Comparison of ENCODE assay signal across 20 cellular contexts in genomic region chr12:2884810-2885209, GRCh38. TPM values are rescaled to one million over a fixed set of nuclear protein-coding genes. Genes with fewer than 3 reads are reported as not detected.
DNase-seq lines count a peak whose midpoint lies in the region; ATAC-seq and TF ChIP-seq lines count a peak whose summit lies in the region.
"Had no signal": no experiment of that assay in that cellular context is flagged by ENCODE, and none has a peak within 500 bp of the region (broad histone marks: within the 10 kb centered on the region; RNA-seq: fewer than 3 reads in every experiment).

No MANE protein-coding gene starts in this region.

- no peaks in the 10 kb centered on the region for H3K27me3 Mint-ChIP-seq in activated CD4-positive, alpha-beta T cell treated with anti-CD3 and anti-CD28 coated beads, Interleukin-2, amount 10 ng/mL, durations not matched to agents 24 days and 14 days
- no peaks in the 10 kb centered on the region for H3K27me3 Mint-ChIP-seq in activated CD4-positive, alpha-beta T cell treated with anti-CD3 and anti-CD28 coated beads for 36 hours
- no peaks in the 10 kb centered on the region for H3K27me3 Mint-ChIP-seq in dendritic cell treated with granulocyte-macrophage colony-stimulating factor and Interleukin-4, amounts not matched to agents 40 ng/mL and 50 ng/mL, for 4 days
- no peaks in the 10 kb centered on the region for H3K27me3 Mint-ChIP-seq in osteocyte (ENCODE audit: unreplicated experiment)
- H3K27me3 Mint-ChIP-seq in Caco-2 (ENCODE audit: insufficient read depth, unreplicated experiment), result no peaks in the 10 kb centered on the region
- H3K27me3 Mint-ChIP-seq: activated T-helper 17 cell treated with anti-CD3 and anti-CD28 coated beads, Interleukin-2, amount 50 U/mL, for 72 hours had no signal

- peaks cover 5% of the 10 kb centered on the region; the same call in 1 of the 2 replicates for H3K4me1 ChIP-seq in HUES64 (ENCODE audit: insufficient read depth, low read length)
- peaks cover under 1% of the 10 kb centered on the region; the same call in 1 of the 2 replicates for H3K4me1 ChIP-seq in Caco-2
- H3K4me1 ChIP-seq: ascending aorta, colonic mucosa, neural progenitor cell had no signal

- H3K9me3 Mint-ChIP-seq in activated CD4-positive, alpha-beta T cell treated with anti-CD3 and anti-CD28 coated beads, Interleukin-2, amount 10 ng/mL, durations not matched to agents 24 days and 14 days, result no peaks in the 10 kb centered on the region
- H3K9me3 Mint-ChIP-seq in activated CD4-positive, alpha-beta T cell treated with anti-CD3 and anti-CD28 coated beads for 36 hours (ENCODE audit: low read depth), result no peaks in the 10 kb centered on the region
- H3K9me3 Mint-ChIP-seq in dendritic cell treated with granulocyte-macrophage colony-stimulating factor and Interleukin-4, amounts not matched to agents 40 ng/mL and 50 ng/mL, for 4 days, result no peaks in the 10 kb centered on the region
- H3K9me3 Mint-ChIP-seq in osteocyte (ENCODE audit: unreplicated experiment) (no peaks in the 10 kb centered on the region), Caco-2 (ENCODE audit: unreplicated experiment) (no peaks in the 10 kb centered on the region)
- H3K9me3 Mint-ChIP-seq: activated T-helper 17 cell treated with anti-CD3 and anti-CD28 coated beads, Interleukin-2, amount 50 U/mL, for 72 hours; neural progenitor cell had no signal

- H3K9me3 ChIP-seq in HUES64 (ENCODE audit: insufficient read depth, low read depth, low read length), result no peaks in the 10 kb centered on the region
- H3K9me3 ChIP-seq in Caco-2, result no peaks in the 10 kb centered on the region
- H3K9me3 ChIP-seq: ascending aorta, colonic mucosa, thoracic aorta had no signal

- no peak overlapping the region for H3K4me3 Mint-ChIP-seq in activated CD4-positive, alpha-beta T cell treated with anti-CD3 and anti-CD28 coated beads, Interleukin-2, amount 10 ng/mL, durations not matched to agents 24 days and 14 days
- no peak overlapping the region for H3K4me3 Mint-ChIP-seq in activated CD4-positive, alpha-beta T cell treated with anti-CD3 and anti-CD28 coated beads for 36 hours
- no peak overlapping the region for H3K4me3 Mint-ChIP-seq in dendritic cell treated with granulocyte-macrophage colony-stimulating factor and Interleukin-4, amounts not matched to agents 40 ng/mL and 50 ng/mL, for 4 days
- H3K4me3 Mint-ChIP-seq in osteocyte (ENCODE audit: unreplicated experiment), result no peak overlapping the region
- H3K4me3 Mint-ChIP-seq in Caco-2 (ENCODE audit: unreplicated experiment), result no peak overlapping the region
- H3K4me3 Mint-ChIP-seq: activated T-helper 17 cell treated with anti-CD3 and anti-CD28 coated beads, Interleukin-2, amount 50 U/mL, for 72 hours; neural progenitor cell had no signal

- peak overlapping the region; percentile 7 for H3K27ac Mint-ChIP-seq in activated CD4-positive, alpha-beta T cell treated with anti-CD3 and anti-CD28 coated beads, Interleukin-2, amount 10 ng/mL, durations not matched to agents 24 days and 14 days
- no peak overlapping the region for H3K27ac Mint-ChIP-seq in activated CD4-positive, alpha-beta T cell treated with anti-CD3 and anti-CD28 coated beads for 36 hours
- peak overlapping the region; percentile 66 for H3K27ac Mint-ChIP-seq in dendritic cell treated with granulocyte-macrophage colony-stimulating factor and Interleukin-4, amounts not matched to agents 40 ng/mL and 50 ng/mL, for 4 days
- H3K27ac Mint-ChIP-seq in osteocyte (ENCODE audit: unreplicated experiment) (peak overlapping the region; percentile 11), Caco-2 (ENCODE audit: unreplicated experiment) (no peak overlapping the region)
- H3K27ac Mint-ChIP-seq: activated T-helper 17 cell treated with anti-CD3 and anti-CD28 coated beads, Interleukin-2, amount 50 U/mL, for 72 hours; neural progenitor cell had no signal

- no peak overlapping the region for H3K9ac ChIP-seq in HUES64 (ENCODE audit: low read depth, low read length)
- H3K9ac ChIP-seq: neural progenitor cell had no signal

- no peak for ATAC-seq in activated CD4-positive, alpha-beta T cell treated with anti-CD3 and anti-CD28 coated beads for 36 hours
- ATAC-seq in HG02981 (IDR thresholded peaks at IDR 0.05; ENCODE audit: unreplicated experiment), result no peak

- WGBS in HUES64, result 83% methylated on average over 2 of the region's 2 CpGs

- H3K4me3 ChIP-seq in HUES64 (ENCODE audit: low read length) (no peak overlapping the region), Caco-2 (ENCODE audit: low read depth, low read length) (no peak overlapping the region)
- H3K4me3 ChIP-seq: ascending aorta, colonic mucosa, K562, neural progenitor cell, thoracic aorta had no signal

- peaks cover 39% of the 10 kb centered on the region for H3K36me3 ChIP-seq in HUES64 (ENCODE audit: insufficient read depth, low read length)
- H3K36me3 ChIP-seq in Caco-2 (ENCODE audit: control insufficient read depth, insufficient read depth, low read length), result peaks cover 1% of the 10 kb centered on the region
- H3K36me3 ChIP-seq: ascending aorta, colonic mucosa had no signal

- no peak for DNase-seq in activated CD4-positive, alpha-beta T cell treated with anti-CD3 and anti-CD28 coated beads, Interleukin-2, amount 10 ng/mL, durations not matched to agents 24 days and 14 days
- DNase-seq in activated CD4-positive, alpha-beta T cell treated with anti-CD3 and anti-CD28 coated beads for 36 hours, result no peak
- DNase-seq in osteocyte (ENCODE audit: extremely low spot score, unreplicated experiment) (no peak), SHP77 (lab: John Stamatoyannopoulos, UW) (no peak), Caco-2 (no peak)

- H3K27me3 ChIP-seq in HUES64 (ENCODE audit: insufficient read depth, low read length) (no peaks in the 10 kb centered on the region), Caco-2 (replicated peaks; ENCODE audit: control insufficient read depth, insufficient read depth, low read length) (no peaks in the 10 kb centered on the region)
- H3K27me3 ChIP-seq: ascending aorta, colonic mucosa, neural progenitor cell had no signal

- H3K36me3 Mint-ChIP-seq in activated CD4-positive, alpha-beta T cell treated with anti-CD3 and anti-CD28 coated beads, Interleukin-2, amount 10 ng/mL, durations not matched to agents 24 days and 14 days (ENCODE audit: low read depth), result peaks cover 38% of the 10 kb centered on the region
- peaks cover 35% of the 10 kb centered on the region for H3K36me3 Mint-ChIP-seq in activated CD4-positive, alpha-beta T cell treated with anti-CD3 and anti-CD28 coated beads for 36 hours (ENCODE audit: low read depth)
- peaks cover 63% of the 10 kb centered on the region for H3K36me3 Mint-ChIP-seq in dendritic cell treated with granulocyte-macrophage colony-stimulating factor and Interleukin-4, amounts not matched to agents 40 ng/mL and 50 ng/mL, for 4 days (ENCODE audit: low read depth)
- H3K36me3 Mint-ChIP-seq in osteocyte (ENCODE audit: unreplicated experiment) (peaks cover 3% of the 10 kb centered on the region), Caco-2 (ENCODE audit: insufficient read depth, unreplicated experiment) (peaks cover 66% of the 10 kb centered on the region)

- H3K27ac ChIP-seq in HUES64 (ENCODE audit: low read depth, low read length), result peak overlapping the region; percentile 43; the same call in 1 of the 2 replicates
- H3K27ac ChIP-seq: ascending aorta, colonic mucosa, neural progenitor cell, thoracic aorta had no signal

- BruUV-seq in Caco-2 (replicated peaks; lab: Mats Ljungman, UMichigan), result no TSS peak

- peaks cover 39% of the 10 kb centered on the region for H3K4me1 Mint-ChIP-seq in activated CD4-positive, alpha-beta T cell treated with anti-CD3 and anti-CD28 coated beads, Interleukin-2, amount 10 ng/mL, durations not matched to agents 24 days and 14 days
- H3K4me1 Mint-ChIP-seq in activated CD4-positive, alpha-beta T cell treated with anti-CD3 and anti-CD28 coated beads for 36 hours, result peaks cover 13% of the 10 kb centered on the region
- peaks cover 32% of the 10 kb centered on the region for H3K4me1 Mint-ChIP-seq in dendritic cell treated with granulocyte-macrophage colony-stimulating factor and Interleukin-4, amounts not matched to agents 40 ng/mL and 50 ng/mL, for 4 days (ENCODE audit: low read depth)
- H3K4me1 Mint-ChIP-seq in osteocyte (ENCODE audit: unreplicated experiment), result peaks cover 2% of the 10 kb centered on the region
- peaks cover 7% of the 10 kb centered on the region for H3K4me1 Mint-ChIP-seq in Caco-2 (ENCODE audit: low read depth, unreplicated experiment)

- CTCF ChIA-PET in activated CD4-positive, alpha-beta T cell treated with anti-CD3 and anti-CD28 coated beads for 36 hours (lab: Charles Lee), result interaction anchor here (0.5 to 2.1 kb wide), 8 partner anchors 8 to 189 kb away, joined by 3 to 11 read pairs (median 4); partner anchors contain the start of genes FOXM1 and RHNO1
- CTCF ChIA-PET in Caco-2 (lab: Charles Lee), result interaction anchor here (0.6 to 2.0 kb wide), 15 partner anchors 8 to 282 kb away, joined by 3 to 27 read pairs (median 4); partner anchors contain the start of genes FOXM1 and RHNO1

- no peak for TF ChIP-seq CTCF in osteocyte (IDR thresholded peaks at IDR 0.05)
- TF ChIP-seq CTCF in Caco-2 (IDR thresholded peaks at IDR 0.05; ENCODE audit: insufficient read depth in 1 of 2, low read depth in 1 of 2, low read length in 1 of 2, severe bottlenecking in 1 of 2, unreplicated experiment in 1 of 2), result no peak

- POLR2A ChIA-PET in activated CD4-positive, alpha-beta T cell treated with anti-CD3 and anti-CD28 coated beads for 36 hours (lab: Charles Lee), result interaction anchor here (1.0 kb wide), 1 partner anchor 8 kb away, joined by 5 read pairs; the partner anchor contains the start of genes FOXM1 and RHNO1
- POLR2A ChIA-PET in Caco-2 (lab: Charles Lee), result interaction anchor here (0.5 to 1.0 kb wide), 5 partner anchors 8 to 235 kb away, joined by 3 to 9 read pairs (median 4); partner anchors contain the start of genes FOXM1 and RHNO1

- intact Hi-C loops in activated CD4-positive, alpha-beta T cell treated with anti-CD3 and anti-CD28 coated beads, Interleukin-2, amount 10 ng/mL, durations not matched to agents 24 days and 14 days (cut with micrococcal nuclease), result loop anchor here (1.0 to 2.0 kb wide), 2 partner anchors 59 to 156 kb away; no protein-coding TSS in a partner anchor
- intact Hi-C loops in activated CD4-positive, alpha-beta T cell treated with anti-CD3 and anti-CD28 coated beads for 36 hours (cut with DNase I, micrococcal nuclease), result loop anchor here in 1 of 2 experiments (1.0 to 2.0 kb wide), 2 partner anchors 59 to 156 kb away; no protein-coding TSS in a partner anchor
- intact Hi-C loops in dendritic cell treated with granulocyte-macrophage colony-stimulating factor and Interleukin-4, amounts not matched to agents 40 ng/mL and 50 ng/mL, for 4 days (cut with micrococcal nuclease), result loop anchor here (2.0 kb wide), 1 partner anchor 60 kb away; no protein-coding TSS in a partner anchor
- intact Hi-C loops in Caco-2 (cut with micrococcal nuclease; ENCODE audit: unreplicated experiment), result loop anchor here (1.0 kb wide), 3 partner anchors 8 to 156 kb away; partner anchors contain the start of genes FOXM1 and RHNO1

RNA-seq across cellular contexts. Expression of gene TULP3, which starts 5.9 kb away (rescaled TPM):
- total RNA-seq in activated CD4-positive, alpha-beta T cell treated with anti-CD3 and anti-CD28 coated beads, Interleukin-2, amount 10 ng/mL, durations not matched to agents 24 days and 14 days, result 7.6 and 7.8 TPM in 2 replicates
- total RNA-seq in activated CD4-positive, alpha-beta T cell treated with anti-CD3 and anti-CD28 coated beads for 36 hours, result 1 to 10 TPM; 5.9 to 7.3 TPM
- 18.7 TPM for polyA plus RNA-seq in HUES64 (2013, experiment 1 of 2)
- polyA plus RNA-seq in HUES64 (2013, experiment 2 of 2), result 21.3 TPM
- total RNA-seq in osteocyte (30.8 and 31.2 TPM in 2 replicates), Caco-2 (2022) (31.0 and 31.7 TPM in 2 replicates)

RNA-seq across cellular contexts. Expression of gene RHNO1, which starts 7.8 kb away (rescaled TPM):
- total RNA-seq in activated CD4-positive, alpha-beta T cell treated with anti-CD3 and anti-CD28 coated beads, Interleukin-2, amount 10 ng/mL, durations not matched to agents 24 days and 14 days, result 47.2 and 48.1 TPM in 2 replicates
- 10 to 100 TPM; 61.1 to 91.4 TPM for total RNA-seq in activated CD4-positive, alpha-beta T cell treated with anti-CD3 and anti-CD28 coated beads for 36 hours
- 49.8 TPM for polyA plus RNA-seq in HUES64 (2013, experiment 1 of 2)
- 61.1 TPM for polyA plus RNA-seq in HUES64 (2013, experiment 2 of 2)
- 18.8 and 24.5 TPM in 2 replicates for total RNA-seq in osteocyte
- 99.1 and 99.8 TPM in 2 replicates for total RNA-seq in Caco-2 (2022)

RNA-seq across cellular contexts. Expression of gene FOXM1, which starts 7.8 kb away (rescaled TPM):
- 73.7 and 74.0 TPM in 2 replicates for total RNA-seq in activated CD4-positive, alpha-beta T cell treated with anti-CD3 and anti-CD28 coated beads, Interleukin-2, amount 10 ng/mL, durations not matched to agents 24 days and 14 days
- 10 to 100 TPM; 74.5 to 92.3 TPM for total RNA-seq in activated CD4-positive, alpha-beta T cell treated with anti-CD3 and anti-CD28 coated beads for 36 hours
- polyA plus RNA-seq in HUES64 (2013, experiment 1 of 2), result 84.1 TPM
- polyA plus RNA-seq in HUES64 (2013, experiment 2 of 2), result 85.7 TPM
- total RNA-seq in osteocyte (14.9 and 17.4 TPM in 2 replicates), Caco-2 (2022) (217 and 222 TPM in 2 replicates)
- total RNA-seq: ascending aorta had no signal

RNA-seq across cellular contexts. Expression of gene TEX52, which starts 28.0 kb away (rescaled TPM):
- 0.17 TPM in 1 of 2 replicates, not detected in the other for total RNA-seq in activated CD4-positive, alpha-beta T cell treated with anti-CD3 and anti-CD28 coated beads, Interleukin-2, amount 10 ng/mL, durations not matched to agents 24 days and 14 days
- total RNA-seq in activated CD4-positive, alpha-beta T cell treated with anti-CD3 and anti-CD28 coated beads for 36 hours, result under 1 TPM in 1 of 2 experiments, not detected in 1; 0.16 TPM
- polyA plus RNA-seq in HUES64 (2013, experiment 1 of 2), result not detected
- not detected for polyA plus RNA-seq in HUES64 (2013, experiment 2 of 2)
- total RNA-seq in osteocyte, result not detected in 2 replicates
- 0.34 TPM in 1 of 2 replicates, not detected in the other for total RNA-seq in Caco-2 (2022)
- total RNA-seq: ascending aorta, colonic mucosa, esophagus mucosa, G401, glomerular endothelial cell, H7, K562, Right ventricle myocardium inferior, sciatic nerve, thoracic aorta had no signal
- polyA plus RNA-seq: K562 had no signal

RNA-seq across cellular contexts. Expression of gene NRIP2, which starts 50.0 kb away (rescaled TPM):
- not detected in 2 replicates for total RNA-seq in activated CD4-positive, alpha-beta T cell treated with anti-CD3 and anti-CD28 coated beads, Interleukin-2, amount 10 ng/mL, durations not matched to agents 24 days and 14 days
- total RNA-seq in activated CD4-positive, alpha-beta T cell treated with anti-CD3 and anti-CD28 coated beads for 36 hours, result not detected
- 0.15 TPM for polyA plus RNA-seq in HUES64 (2013, experiment 1 of 2)
- polyA plus RNA-seq in HUES64 (2013, experiment 2 of 2), result 0.19 TPM
- 0.13 TPM in 1 of 2 replicates, not detected in the other for total RNA-seq in osteocyte
- total RNA-seq in Caco-2 (2022), result not detected in 2 replicates
- total RNA-seq: activated T-helper 17 cell treated with anti-CD3 and anti-CD28 coated beads, Interleukin-2, amount 50 U/mL, for 72 hours; G401; glomerular endothelial cell; H7; K562 had no signal

Comparison
In these comparisons a context has a peak if more than half of its experiments do, and no peak if none do; other contexts are left out.
1. H3K27ac Mint-ChIP-seq: peak in activated CD4-positive, alpha-beta T cell treated with anti-CD3 and anti-CD28 coated beads, Interleukin-2, amount 10 ng/mL, durations not matched to agents 24 days and 14 days (single experiment), dendritic cell treated with granulocyte-macrophage colony-stimulating factor and Interleukin-4, amounts not matched to agents 40 ng/mL and 50 ng/mL, for 4 days (single experiment) and osteocyte (single experiment); none in activated CD4-positive, alpha-beta T cell treated with anti-CD3 and anti-CD28 coated beads for 36 hours (single experiment) and Caco-2 (single experiment).